Comparison of ENCODE assay signal across 1 cellular context in genomic region chr21:37445228-37445627, GRCh38.
TF ChIP-seq lines count a peak whose summit lies in the region.

No MANE protein-coding gene starts in this region.

TF ChIP-seq in GM23338, 12 proteins besides CTCF, POLR2A, EP300 and RAD21 (continued from another document):
- TF ChIP-seq ZNF462 (CRISPR knock-in tag; IDR thresholded peaks at IDR 0.05) (no peak), JUNB (IDR thresholded peaks at IDR 0.05; ENCODE audit: unreplicated experiment) (no peak), EZH2phosphoT487 (IDR thresholded peaks at IDR 0.05; ENCODE audit: unreplicated experiment) (no peak), ZNF331 (CRISPR knock-in tag; IDR thresholded peaks at IDR 0.05; ENCODE audit: low read depth) (no peak), ETS1 (IDR thresholded peaks at IDR 0.05) (no peak), STAT1 (IDR thresholded peaks at IDR 0.05; ENCODE audit: unreplicated experiment) (no peak)
